ENCODE assay signal across 22 cellular contexts in the genomic region with DNA sequence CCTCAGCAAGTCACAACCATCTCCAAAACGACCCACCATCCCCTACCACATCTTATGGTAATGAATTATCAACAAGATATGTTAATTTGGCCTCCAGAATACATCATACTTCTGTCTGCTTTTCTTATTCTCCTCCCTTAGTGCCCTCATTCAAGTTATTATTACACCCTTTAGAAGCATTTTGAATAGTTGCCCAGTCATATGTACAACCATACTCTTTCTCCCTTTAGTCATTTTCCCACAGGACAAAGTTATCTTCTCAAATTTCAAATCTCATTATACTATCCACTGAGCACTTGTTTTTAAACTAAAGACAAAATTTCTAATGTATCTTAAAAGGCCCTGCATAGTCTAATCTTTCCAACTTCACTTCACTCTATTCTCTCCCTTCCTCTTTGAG.
DNase-seq lines count a peak whose midpoint lies in the region; ATAC-seq, FAIRE-seq and TF ChIP-seq lines count a peak whose summit lies in the region.
"Had no signal": no experiment of that assay in that cellular context is flagged by ENCODE, and none has a peak within 500 bp of the region (broad histone marks: within the 10 kb centered on the region; RNA-seq: fewer than 3 reads in every experiment).

No MANE protein-coding gene starts in this region.

- no peaks in the 10 kb centered on the region for H3K36me3 ChIP-seq in left lung
- no peaks in the 10 kb centered on the region for H3K36me3 ChIP-seq in OCI-LY7 (ENCODE audit: insufficient read depth, low read length)
- H3K36me3 ChIP-seq: Peyer's patch, right atrium auricular region, uterus had no signal

- H3K27me3 ChIP-seq in left lung = no peaks in the 10 kb centered on the region
- H3K27me3 ChIP-seq: Peyer's patch, right atrium auricular region, uterus had no signal

- no peak overlapping the region for H3K27ac Mint-ChIP-seq in activated CD4-positive, alpha-beta T cell treated with anti-CD3 and anti-CD28 coated beads, Interleukin-2, amount 10 ng/mL, durations not matched to agents 7 days and 5 days
- H3K27ac Mint-ChIP-seq in activated T-helper 2 cell treated with anti-CD3 and anti-CD28 coated beads, Interferon-gamma antibody, Interleukin-2, Interleukin-4, amounts not matched to agents 10 μg/mL and 5 μg/mL and 100 μg/mL, durations not matched to agents 14 hours and 24 hours and 36 hours = no peak overlapping the region
- H3K27ac Mint-ChIP-seq: activated B cell treated with CpG ODN at 0.5 μM for 24 hours; activated CD4-positive, alpha-beta memory T cell treated with anti-CD3 and anti-CD28 coated beads, Interleukin-2, amount 10 ng/mL, durations not matched to agents 7 days and 5 days; IgD-negative memory B cell; immature natural killer cell had no signal

- POLR2A ChIA-PET in A549 (lab: Yijun Ruan, JAX) = no interaction called here
- POLR2A ChIA-PET in activated CD4-positive, alpha-beta T cell treated with anti-CD3 and anti-CD28 coated beads, Interleukin-2, amount 10 ng/mL, durations not matched to agents 7 days and 5 days (lab: Charles Lee) = no interaction called here
- POLR2A ChIA-PET in OCI-LY7 (lab: Charles Lee) = interaction anchor here (1.1 kb wide), 1 partner anchor 20 kb away, joined by 3 read pairs; no protein-coding TSS in a partner anchor

- H3K4me3 ChIP-seq in A549 = no peak overlapping the region
- no peak overlapping the region for H3K4me3 ChIP-seq in astrocyte of the spinal cord (ENCODE audit: low read depth, low read length)
- H3K4me3 ChIP-seq in left lung = no peak overlapping the region
- no peak overlapping the region for H3K4me3 ChIP-seq in OCI-LY7 (ENCODE audit: low read depth, low read length, poor library complexity, severe bottlenecking)
- H3K4me3 ChIP-seq: Peyer's patch, right atrium auricular region, uterus had no signal

- no peak overlapping the region for H3K4me3 Mint-ChIP-seq in activated CD4-positive, alpha-beta T cell treated with anti-CD3 and anti-CD28 coated beads, Interleukin-2, amount 10 ng/mL, durations not matched to agents 7 days and 5 days
- H3K4me3 Mint-ChIP-seq in activated T-helper 2 cell treated with anti-CD3 and anti-CD28 coated beads, Interferon-gamma antibody, Interleukin-2, Interleukin-4, amounts not matched to agents 10 μg/mL and 5 μg/mL and 100 μg/mL, durations not matched to agents 14 hours and 24 hours and 36 hours (ENCODE audit: low read depth) = no peak overlapping the region
- H3K4me3 Mint-ChIP-seq: activated B cell treated with CpG ODN at 0.5 μM for 24 hours; activated CD4-positive, alpha-beta memory T cell treated with anti-CD3 and anti-CD28 coated beads, Interleukin-2, amount 10 ng/mL, durations not matched to agents 7 days and 5 days; IgD-negative memory B cell; immature natural killer cell had no signal

- TF ChIP-seq POLR2A in A549 (IDR thresholded peaks at IDR 0.05; ENCODE audit: low read length) = no peak

- no peaks in the 10 kb centered on the region for H3K9me3 Mint-ChIP-seq in activated CD4-positive, alpha-beta T cell treated with anti-CD3 and anti-CD28 coated beads, Interleukin-2, amount 10 ng/mL, durations not matched to agents 7 days and 5 days
- H3K9me3 Mint-ChIP-seq in activated T-helper 2 cell treated with anti-CD3 and anti-CD28 coated beads, Interferon-gamma antibody, Interleukin-2, Interleukin-4, amounts not matched to agents 10 μg/mL and 5 μg/mL and 100 μg/mL, durations not matched to agents 14 hours and 24 hours and 36 hours = no peaks in the 10 kb centered on the region
- H3K9me3 Mint-ChIP-seq: activated B cell treated with CpG ODN at 0.5 μM for 24 hours; activated CD4-positive, alpha-beta memory T cell treated with anti-CD3 and anti-CD28 coated beads, Interleukin-2, amount 10 ng/mL, durations not matched to agents 7 days and 5 days had no signal

- TF ChIP-seq CTCF in A549 (IDR thresholded peaks at IDR 0.05) (no peak), astrocyte of the spinal cord (IDR thresholded peaks at IDR 0.05; ENCODE audit: low read depth, low read length) (no peak), left lung (IDR thresholded peaks at IDR 0.05) (no peak), OCI-LY7 (conservative IDR thresholded peaks at IDR 0.05; ENCODE audit: low read length) (no peak)

- no peaks in the 10 kb centered on the region for H3K27me3 Mint-ChIP-seq in activated CD4-positive, alpha-beta T cell treated with anti-CD3 and anti-CD28 coated beads, Interleukin-2, amount 10 ng/mL, durations not matched to agents 7 days and 5 days
- no peaks in the 10 kb centered on the region for H3K27me3 Mint-ChIP-seq in activated T-helper 2 cell treated with anti-CD3 and anti-CD28 coated beads, Interferon-gamma antibody, Interleukin-2, Interleukin-4, amounts not matched to agents 10 μg/mL and 5 μg/mL and 100 μg/mL, durations not matched to agents 14 hours and 24 hours and 36 hours (ENCODE audit: low read depth)
- H3K27me3 Mint-ChIP-seq: activated B cell treated with CpG ODN at 0.5 μM for 24 hours; activated CD4-positive, alpha-beta memory T cell treated with anti-CD3 and anti-CD28 coated beads, Interleukin-2, amount 10 ng/mL, durations not matched to agents 7 days and 5 days; IgD-negative memory B cell had no signal

- peaks cover 16% of the 10 kb centered on the region for H3K4me1 ChIP-seq in A549
- H3K4me1 ChIP-seq in left lung = peaks cover 0 to 39% of the 10 kb centered on the region in 2 donors
- no peaks in the 10 kb centered on the region for H3K4me1 ChIP-seq in OCI-LY7 (ENCODE audit: insufficient read depth, low read length, poor library complexity, severe bottlenecking)
- H3K4me1 ChIP-seq: Peyer's patch, uterus had no signal

- H2AFZ ChIP-seq in OCI-LY7 (ENCODE audit: low read length) = no peak overlapping the region

- no peaks in the 10 kb centered on the region for H3K79me2 ChIP-seq in OCI-LY7 (ENCODE audit: insufficient read depth, low read depth, low read length)

- WGBS in A549 (ENCODE audit: missing lambda C conversion rate) = 8% methylated on average over 1 of the region's 1 CpG

- DNase-seq in A549 (ENCODE audit: low read depth in 1 of 2, low spot score in 1 of 2) = no peak
- DNase-seq in HCEC 1CT = peak; percentile 53
- peak; percentile 36 for DNase-seq in astrocyte of the spinal cord (ENCODE audit: low read depth, low spot score)
- DNase-seq in left lung = no peak
- DNase-seq in activated CD4-positive, alpha-beta T cell treated with anti-CD3 and anti-CD28 coated beads, Interleukin-2, amount 10 ng/mL, durations not matched to agents 7 days and 5 days = no peak
- no peak for DNase-seq in putamen (ENCODE audit: low spot score)
- DNase-seq in OCI-LY7 (ENCODE audit: low spot score) = no peak
- DNase-seq in activated T-helper 2 cell treated with anti-CD3 and anti-CD28 coated beads, Interferon-gamma antibody, Interleukin-2, Interleukin-4, amounts not matched to agents 10 μg/mL and 5 μg/mL and 100 μg/mL, durations not matched to agents 14 hours and 24 hours and 36 hours (ENCODE audit: low spot score) = no peak
- DNase-seq: ACHN; activated B cell treated with CpG ODN at 0.5 μM for 24 hours; activated CD4-positive, alpha-beta memory T cell treated with anti-CD3 and anti-CD28 coated beads, Interleukin-2, amount 10 ng/mL, durations not matched to agents 7 days and 5 days; activated naive CD4-positive, alpha-beta T cell treated with Interleukin-2 at 50 U/mL for 16 hours; anterior cingulate cortex; immature natural killer cell; NCI-H187; nucleus accumbens; Peyer's patch; uterus had no signal

- no peaks in the 10 kb centered on the region for H4K20me1 ChIP-seq in OCI-LY7 (ENCODE audit: insufficient read depth, low read length)

- H3K9me3 ChIP-seq in A549 (no peaks in the 10 kb centered on the region; the same call in 2 of the 3 replicates), left lung (no peaks in the 10 kb centered on the region), OCI-LY7 (ENCODE audit: low read length) (no peaks in the 10 kb centered on the region)
- H3K9me3 ChIP-seq: Peyer's patch, uterus had no signal

- peak overlapping the region in 1 of 2 experiments; percentile 33; a peak in 3 of 6 replicates for H3K27ac ChIP-seq in A549
- peak overlapping the region in 1 of 2 donors; percentile 70 for H3K27ac ChIP-seq in left lung
- H3K27ac ChIP-seq in OCI-LY7 (ENCODE audit: low read depth, low read length, poor library complexity, severe bottlenecking) = no peak overlapping the region
- H3K27ac ChIP-seq: HL-60, uterus had no signal

- no peak for TF ChIP-seq RAD21 in A549 (conservative IDR thresholded peaks at IDR 0.05 in 1 of 2, IDR thresholded peaks at IDR 0.05 in 1 of 2)

- TF ChIP-seq EP300 in A549 (IDR thresholded peaks at IDR 0.05) = no peak

- no peaks in the 10 kb centered on the region for H3K36me3 Mint-ChIP-seq in activated CD4-positive, alpha-beta T cell treated with anti-CD3 and anti-CD28 coated beads, Interleukin-2, amount 10 ng/mL, durations not matched to agents 7 days and 5 days (ENCODE audit: low read depth)
- H3K36me3 Mint-ChIP-seq in activated T-helper 2 cell treated with anti-CD3 and anti-CD28 coated beads, Interferon-gamma antibody, Interleukin-2, Interleukin-4, amounts not matched to agents 10 μg/mL and 5 μg/mL and 100 μg/mL, durations not matched to agents 14 hours and 24 hours and 36 hours (ENCODE audit: low read depth) = no peaks in the 10 kb centered on the region
- H3K36me3 Mint-ChIP-seq: IgD-negative memory B cell, immature natural killer cell had no signal

- H3K4me1 Mint-ChIP-seq in activated CD4-positive, alpha-beta T cell treated with anti-CD3 and anti-CD28 coated beads, Interleukin-2, amount 10 ng/mL, durations not matched to agents 7 days and 5 days = no peaks in the 10 kb centered on the region
- H3K4me1 Mint-ChIP-seq in activated T-helper 2 cell treated with anti-CD3 and anti-CD28 coated beads, Interferon-gamma antibody, Interleukin-2, Interleukin-4, amounts not matched to agents 10 μg/mL and 5 μg/mL and 100 μg/mL, durations not matched to agents 14 hours and 24 hours and 36 hours (ENCODE audit: low read depth) = no peaks in the 10 kb centered on the region
- H3K4me1 Mint-ChIP-seq: activated B cell treated with CpG ODN at 0.5 μM for 24 hours; activated CD4-positive, alpha-beta memory T cell treated with anti-CD3 and anti-CD28 coated beads, Interleukin-2, amount 10 ng/mL, durations not matched to agents 7 days and 5 days; IgD-negative memory B cell; immature natural killer cell had no signal

- no peaks in the 10 kb centered on the region for H3K9me2 ChIP-seq in OCI-LY7 (ENCODE audit: insufficient read depth, low read length)

- no peak for ATAC-seq in A549
- ATAC-seq in left lung = peak; percentile 13

- H3K4me2 ChIP-seq in A549 = peak overlapping the region; percentile 35; the same call in 2 of the 3 replicates
- no peak overlapping the region for H3K4me2 ChIP-seq in OCI-LY7 (ENCODE audit: low read length)

- intact Hi-C loops in left lung (cut with DNase I) (no loop called here), OCI-LY7 (cut with micrococcal nuclease; ENCODE audit: unreplicated experiment) (no loop called here)
- intact Hi-C loops in activated T-helper 2 cell treated with anti-CD3 and anti-CD28 coated beads, Interferon-gamma antibody, Interleukin-2, Interleukin-4, amounts not matched to agents 10 μg/mL and 5 μg/mL and 100 μg/mL, durations not matched to agents 14 hours and 24 hours and 36 hours (cut with micrococcal nuclease) = no loop called here

- in situ Hi-C loops in astrocyte of the spinal cord (cut with HindIII; ENCODE audit: low sequenced_read_pairs) = no loop called here

- FAIRE-seq in A549 (lab: Jason Lieb, UNC) = no peak
- FAIRE-seq: G401.6 had no signal

- BruUV-seq in OCI-LY7 (replicated peaks; lab: Mats Ljungman, UMichigan) = no TSS peak

- CTCF ChIA-PET in A549 (lab: Yijun Ruan, JAX) (interaction anchor here (2.7 to 3.0 kb wide), 2 partner anchors 11 to 12 kb away, joined by 8 to 16 read pairs; no protein-coding TSS in a partner anchor), OCI-LY7 (lab: Charles Lee; ENCODE audit: unreplicated experiment) (no interaction called here)
- CTCF ChIA-PET in activated CD4-positive, alpha-beta T cell treated with anti-CD3 and anti-CD28 coated beads, Interleukin-2, amount 10 ng/mL, durations not matched to agents 7 days and 5 days (lab: Charles Lee) = no interaction called here

Comparison
In these comparisons a context has a peak if more than half of its experiments do, and no peak if none do; other contexts are left out.
1. DNase-seq: peak in HCEC 1CT (single experiment) and astrocyte of the spinal cord (single experiment); none in A549 (0 of 2), left lung (0 of 2), activated CD4-positive, alpha-beta T cell treated with anti-CD3 and anti-CD28 coated beads, Interleukin-2, amount 10 ng/mL, durations not matched to agents 7 days and 5 days (single experiment), putamen (single experiment), OCI-LY7 (single experiment) and activated T-helper 2 cell treated with anti-CD3 and anti-CD28 coated beads, Interferon-gamma antibody, Interleukin-2, Interleukin-4, amounts not matched to agents 10 μg/mL and 5 μg/mL and 100 μg/mL, durations not matched to agents 14 hours and 24 hours and 36 hours (single experiment).